Comparison of ENCODE assay signal across 1 cellular context in the genomic region with DNA sequence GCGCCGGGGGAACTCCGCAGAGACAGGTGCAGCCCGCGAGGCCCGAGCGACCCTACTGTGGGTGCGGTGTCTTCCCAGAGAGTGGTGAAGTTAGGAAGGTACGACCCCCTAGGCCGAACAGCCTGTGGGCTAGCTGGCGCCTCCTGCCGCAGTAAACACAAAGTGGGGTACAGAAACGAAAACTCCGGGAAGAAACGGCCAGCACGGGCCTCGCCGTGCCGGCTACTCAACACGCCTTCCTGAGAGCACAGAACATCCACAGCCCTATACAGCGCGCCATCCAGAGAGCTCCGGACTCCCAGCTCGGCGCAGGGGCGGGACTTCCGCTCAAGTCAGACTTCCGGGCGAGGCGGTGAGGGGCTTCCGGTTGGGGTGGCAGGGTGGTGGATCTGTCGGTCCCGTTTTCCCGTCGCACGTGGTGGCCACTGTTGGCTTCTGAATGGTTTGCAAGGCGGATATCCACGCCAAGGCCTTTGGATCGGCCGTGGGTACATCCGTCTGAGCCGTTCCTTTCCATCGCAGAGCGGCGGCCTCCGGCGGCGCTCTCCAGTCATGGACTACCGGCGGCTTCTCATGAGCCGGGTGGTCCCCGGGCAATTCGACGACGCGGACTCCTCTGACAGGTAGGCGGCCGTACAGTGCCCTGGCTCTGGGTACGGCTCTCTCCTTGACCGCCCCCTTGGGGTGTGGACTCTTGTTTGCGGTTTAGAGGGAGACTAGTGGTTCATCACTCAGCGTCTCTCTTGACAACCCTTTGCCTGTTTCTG.
TF ChIP-seq lines count a peak whose summit lies in the region.

TSS of gene CAGE1 (minus strand) at position 292 of the 767 bp plus-strand sequence. CDS start 2,569 bp downstream, outside the sequence.
TSS of gene RIOK1 (plus strand) at position 358 of the 767 bp plus-strand sequence. CDS start at position 553, 195 bp downstream.

TF ChIP-seq in HepG2, 621 proteins besides CTCF, POLR2A, EP300 and RAD21 (continued from another document and continues in another):
- TF ChIP-seq UBTF (CRISPR knock-in tag; IDR thresholded peaks at IDR 0.05) (peak; percentile 96), ZNF446 (CRISPR knock-in tag; IDR thresholded peaks at IDR 0.05) (peak; percentile 71), ZNF598 (CRISPR knock-in tag; IDR thresholded peaks at IDR 0.05; ENCODE audit: borderline replicate concordance) (peak; percentile 97; the same call in 1 of the 2 replicates), ZNF746 (CRISPR knock-in tag; IDR thresholded peaks at IDR 0.05) (peak; percentile 73), MXD4 (CRISPR knock-in tag; IDR thresholded peaks at IDR 0.05) (peak; percentile 99), CEBPG (CRISPR knock-in tag; IDR thresholded peaks at IDR 0.05) (no peak), MED8 (CRISPR knock-in tag; IDR thresholded peaks at IDR 0.05; ENCODE audit: insufficient replicate concordance) (peak; percentile 91), POLR2AphosphoS5 (IDR thresholded peaks at IDR 0.05; ENCODE audit: low read depth, low read length) (peak; percentile 98), SSRP1 (CRISPR knock-in tag; IDR thresholded peaks at IDR 0.05) (0 out of 2 replicates have a peak, but pooled peaks have one; percentile 55), ZBTB8A (CRISPR knock-in tag; IDR thresholded peaks at IDR 0.05; ENCODE audit: borderline replicate concordance, low read depth) (peak; percentile 64; the same call in 1 of the 2 replicates), PRDM10 (CRISPR knock-in tag; IDR thresholded peaks at IDR 0.05; ENCODE audit: low read depth) (peak; percentile 79; the same call in 1 of the 2 replicates), PHF21A (CRISPR knock-in tag; IDR thresholded peaks at IDR 0.05) (peak; percentile 90), ZNF883 (CRISPR knock-in tag; IDR thresholded peaks at IDR 0.05; ENCODE audit: not compliant biosample characterization) (peak; percentile 95), BATF2 (CRISPR knock-in tag; IDR thresholded peaks at IDR 0.05) (peak; percentile 96), ZNF570 (CRISPR knock-in tag; IDR thresholded peaks at IDR 0.05; ENCODE audit: borderline replicate concordance) (no peak), RFXAP (CRISPR knock-in tag; IDR thresholded peaks at IDR 0.05; ENCODE audit: borderline replicate concordance) (peak; percentile 70; the same call in 1 of the 2 replicates), IRX3 (CRISPR knock-in tag; IDR thresholded peaks at IDR 0.05; ENCODE audit: borderline replicate concordance, low read depth) (peak; percentile 87; the same call in 1 of the 2 replicates), STAT6 (CRISPR knock-in tag; IDR thresholded peaks at IDR 0.05; ENCODE audit: borderline replicate concordance) (peak; percentile 96), ZNF703 (CRISPR knock-in tag; IDR thresholded peaks at IDR 0.05; ENCODE audit: borderline replicate concordance) (peak; percentile 78; the same call in 1 of the 2 replicates), KLF11 (CRISPR knock-in tag; IDR thresholded peaks at IDR 0.05) (peak; percentile 79), TP53 (CRISPR knock-in tag; conservative IDR thresholded peaks at IDR 0.05) (peak; percentile 73; the same call in 1 of the 2 replicates), CHCHD3 (CRISPR knock-in tag; IDR thresholded peaks at IDR 0.05) (peak; percentile 80; the same call in 1 of the 2 replicates), ZNF619 (CRISPR knock-in tag; IDR thresholded peaks at IDR 0.05) (peak; percentile 91; the same call in 1 of the 2 replicates), NFE2L2 (IDR thresholded peaks at IDR 0.05; ENCODE audit: low read length) (no peak), ZNF362 (CRISPR knock-in tag; IDR thresholded peaks at IDR 0.05; ENCODE audit: borderline replicate concordance) (0 out of 2 replicates have a peak, but pooled peaks have one; percentile 49), ZNF264 (CRISPR knock-in tag; IDR thresholded peaks at IDR 0.05) (no peak; the same call in 1 of the 2 replicates), ADNP (CRISPR knock-in tag; IDR thresholded peaks at IDR 0.05) (no peak), FOXP1 (IDR thresholded peaks at IDR 0.05) (no peak), FOXP1 (CRISPR knock-in tag; IDR thresholded peaks at IDR 0.05) (no peak)
- TF ChIP-seq, protein P1, sequence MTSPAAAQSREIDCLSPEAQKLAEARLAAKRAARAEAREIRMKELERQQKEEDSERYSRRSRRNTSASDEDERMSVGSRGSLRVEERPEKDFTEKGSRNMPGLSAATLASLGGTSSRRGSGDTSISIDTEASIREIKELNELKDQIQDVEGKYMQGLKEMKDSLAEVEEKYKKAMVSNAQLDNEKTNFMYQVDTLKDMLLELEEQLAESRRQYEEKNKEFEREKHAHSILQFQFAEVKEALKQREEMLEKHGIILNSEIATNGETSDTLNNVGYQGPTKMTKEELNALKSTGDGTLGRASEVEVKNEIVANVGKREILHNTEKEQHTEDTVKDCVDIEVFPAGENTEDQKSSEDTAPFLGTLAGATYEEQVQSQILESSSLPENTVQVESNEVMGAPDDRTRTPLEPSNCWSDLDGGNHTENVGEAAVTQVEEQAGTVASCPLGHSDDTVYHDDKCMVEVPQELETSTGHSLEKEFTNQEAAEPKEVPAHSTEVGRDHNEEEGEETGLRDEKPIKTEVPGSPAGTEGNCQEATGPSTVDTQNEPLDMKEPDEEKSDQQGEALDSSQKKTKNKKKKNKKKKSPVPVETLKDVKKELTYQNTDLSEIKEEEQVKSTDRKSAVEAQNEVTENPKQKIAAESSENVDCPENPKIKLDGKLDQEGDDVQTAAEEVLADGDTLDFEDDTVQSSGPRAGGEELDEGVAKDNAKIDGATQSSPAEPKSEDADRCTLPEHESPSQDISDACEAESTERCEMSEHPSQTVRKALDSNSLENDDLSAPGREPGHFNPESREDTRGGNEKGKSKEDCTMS (CRISPR knock-in tag; conservative IDR thresholded peaks at IDR 0.05) = 0 out of 2 replicates have a peak, but pooled peaks have one; percentile 31
- TF ChIP-seq, protein P2, sequence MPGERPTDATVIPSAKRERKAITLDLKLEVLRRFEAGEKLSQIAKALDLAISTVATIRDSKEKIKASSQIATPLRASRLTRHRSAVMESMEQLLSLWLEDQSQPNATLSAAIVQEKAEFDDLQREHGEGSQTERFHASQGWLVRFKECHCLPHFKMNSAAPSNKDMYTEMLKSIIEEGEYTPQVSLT (CRISPR knock-in tag; IDR thresholded peaks at IDR 0.05; ENCODE audit: borderline replicate concordance, low read depth) = no peak; the same call in 1 of the 2 replicates
- TF ChIP-seq, protein P3, sequence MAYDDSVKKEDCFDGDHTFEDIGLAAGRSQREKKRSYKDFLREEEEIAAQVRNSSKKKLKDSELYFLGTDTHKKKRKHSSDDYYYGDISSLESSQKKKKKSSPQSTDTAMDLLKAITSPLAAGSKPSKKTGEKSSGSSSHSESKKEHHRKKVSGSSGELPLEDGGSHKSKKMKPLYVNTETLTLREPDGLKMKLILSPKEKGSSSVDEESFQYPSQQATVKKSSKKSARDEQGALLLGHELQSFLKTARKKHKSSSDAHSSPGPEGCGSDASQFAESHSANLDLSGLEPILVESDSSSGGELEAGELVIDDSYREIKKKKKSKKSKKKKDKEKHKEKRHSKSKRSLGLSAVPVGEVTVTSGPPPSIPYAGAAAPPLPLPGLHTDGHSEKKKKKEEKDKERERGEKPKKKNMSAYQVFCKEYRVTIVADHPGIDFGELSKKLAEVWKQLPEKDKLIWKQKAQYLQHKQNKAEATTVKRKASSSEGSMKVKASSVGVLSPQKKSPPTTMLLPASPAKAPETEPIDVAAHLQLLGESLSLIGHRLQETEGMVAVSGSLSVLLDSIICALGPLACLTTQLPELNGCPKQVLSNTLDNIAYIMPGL (CRISPR knock-in tag; IDR thresholded peaks at IDR 0.05; ENCODE audit: borderline replicate concordance in 1 of 2, low read depth in 1 of 2) = peak; percentile 92 to 94; a peak in 3 of 4 replicates
- TF ChIP-seq, protein P4, sequence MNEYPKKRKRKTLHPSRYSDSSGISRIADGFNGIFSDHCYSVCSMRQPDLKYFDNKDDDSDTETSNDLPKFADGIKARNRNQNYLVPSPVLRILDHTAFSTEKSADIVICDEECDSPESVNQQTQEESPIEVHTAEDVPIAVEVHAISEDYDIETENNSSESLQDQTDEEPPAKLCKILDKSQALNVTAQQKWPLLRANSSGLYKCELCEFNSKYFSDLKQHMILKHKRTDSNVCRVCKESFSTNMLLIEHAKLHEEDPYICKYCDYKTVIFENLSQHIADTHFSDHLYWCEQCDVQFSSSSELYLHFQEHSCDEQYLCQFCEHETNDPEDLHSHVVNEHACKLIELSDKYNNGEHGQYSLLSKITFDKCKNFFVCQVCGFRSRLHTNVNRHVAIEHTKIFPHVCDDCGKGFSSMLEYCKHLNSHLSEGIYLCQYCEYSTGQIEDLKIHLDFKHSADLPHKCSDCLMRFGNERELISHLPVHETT (CRISPR knock-in tag; conservative IDR thresholded peaks at IDR 0.05) = no peak; the same call in none of the 2 replicates
